ENCODE assay signal across 8 cellular contexts in genomic region chr1:210373878-210374599, GRCh38. TPM values are rescaled to one million over a fixed set of nuclear protein-coding genes. Genes with fewer than 3 reads are reported as not detected.
DNase-seq lines count a peak whose midpoint lies in the region; ATAC-seq, FAIRE-seq and TF ChIP-seq lines count a peak whose summit lies in the region.

No MANE protein-coding gene starts in this region.

- peak; percentile 76 for TF ChIP-seq CTCF in DND-41 (IDR thresholded peaks at IDR 0.05; ENCODE audit: borderline replicate concordance, extremely low read depth, low read length, poor library complexity, severe bottlenecking)

- no peak overlapping the region for H3K9ac ChIP-seq in DND-41 (ENCODE audit: low read depth, low read length)

- peak; percentile 60 for DNase-seq in DND-41
- DNase-seq in RCC 7860 (ENCODE audit: low spot score) = peak; percentile 100
- no peak for DNase-seq in Right ventricle myocardium superior
- DNase-seq in NCI-H1092 (lab: John Stamatoyannopoulos, UW) = no peak

- intact Hi-C loops in Right ventricle myocardium superior (cut with DNase I) = no loop called here

- peaks cover 22% of the 10 kb centered on the region for H3K4me1 Mint-ChIP-seq in activated T-helper 17 cell treated with anti-CD3 and anti-CD28 coated beads, Interleukin-2, amount 50 U/mL, for 72 hours

- no peaks in the 10 kb centered on the region for H3K9me3 ChIP-seq in DND-41 (ENCODE audit: insufficient read depth, low read length, severe bottlenecking)

- no peaks in the 10 kb centered on the region for H3K27me3 Mint-ChIP-seq in activated T-helper 17 cell treated with anti-CD3 and anti-CD28 coated beads, Interleukin-2, amount 50 U/mL, for 72 hours

- no peaks in the 10 kb centered on the region for H3K36me3 Mint-ChIP-seq in activated T-helper 17 cell treated with anti-CD3 and anti-CD28 coated beads, Interleukin-2, amount 50 U/mL, for 72 hours (ENCODE audit: low read depth)

- peak overlapping the region; percentile 91 for H3K27ac Mint-ChIP-seq in activated T-helper 17 cell treated with anti-CD3 and anti-CD28 coated beads, Interleukin-2, amount 50 U/mL, for 72 hours

- H3K4me3 ChIP-seq in DND-41 (ENCODE audit: low read depth in 1 of 2, low read length in 2 of 2) (no peak overlapping the region), skin epidermis (no peak overlapping the region)

- ATAC-seq in DND-41 (ENCODE audit: insufficient read depth, low read depth) (peak; percentile 84), GM19455 (IDR thresholded peaks at IDR 0.05; ENCODE audit: unreplicated experiment) (peak; percentile 81), HG03558 (IDR thresholded peaks at IDR 0.05; ENCODE audit: extremely low read depth, unreplicated experiment) (peak; percentile 75), Right ventricle myocardium superior (ENCODE audit: poor library complexity) (peak; percentile 31)
- peak; percentile 89 for ATAC-seq in activated T-helper 17 cell treated with anti-CD3 and anti-CD28 coated beads, Interleukin-2, amount 50 U/mL, for 72 hours (replicated peaks)

- H3K9me3 Mint-ChIP-seq in activated T-helper 17 cell treated with anti-CD3 and anti-CD28 coated beads, Interleukin-2, amount 50 U/mL, for 72 hours = no peaks in the 10 kb centered on the region

- H3K4me2 ChIP-seq in DND-41 (ENCODE audit: insufficient read depth, low read length) = no peak overlapping the region

- no peaks in the 10 kb centered on the region for H3K36me3 ChIP-seq in DND-41 (ENCODE audit: insufficient read depth, low read length)

- H3K27ac ChIP-seq in DND-41 (ENCODE audit: low read length) (no peak overlapping the region), skin epidermis (peak overlapping the region in 13 of 21 experiments; percentile 5 to 80 (median 52))

- peak overlapping the region; percentile 56 for H3K4me3 Mint-ChIP-seq in activated T-helper 17 cell treated with anti-CD3 and anti-CD28 coated beads, Interleukin-2, amount 50 U/mL, for 72 hours

- no peaks in the 10 kb centered on the region for H3K79me2 ChIP-seq in DND-41 (ENCODE audit: insufficient read depth, low read length)

- H3K4me1 ChIP-seq in DND-41 (ENCODE audit: insufficient read depth, low read length) = no peaks in the 10 kb centered on the region

- FAIRE-seq in RCC 7860 (lab: Jason Lieb, UNC) = peak; percentile 96

- no peak overlapping the region for H2AFZ ChIP-seq in DND-41 (ENCODE audit: low read depth, low read length)

- no peaks in the 10 kb centered on the region for H3K27me3 ChIP-seq in DND-41 (ENCODE audit: insufficient read depth, low read length, poor library complexity)

- no peaks in the 10 kb centered on the region for H4K20me1 ChIP-seq in DND-41 (ENCODE audit: insufficient read depth, low read length)

RNA-seq across cellular contexts. Expression of gene HHAT, which starts 45.3 kb away (rescaled TPM):
- total RNA-seq in activated T-helper 17 cell treated with anti-CD3 and anti-CD28 coated beads, Interleukin-2, amount 50 U/mL, for 72 hours = 1 to 10 TPM in 1 of 2 donors, under 1 TPM in 1; 0.58 to 1.3 TPM
- 1.5 TPM for total RNA-seq in Right ventricle myocardium superior

Comparison
In these comparisons a context has a peak if more than half of its experiments do, and no peak if none do; other contexts are left out.
1. ATAC-seq: peak in every context shown above with its lines; median percentile 89 in activated T-helper 17 cell treated with anti-CD3 and anti-CD28 coated beads, Interleukin-2, amount 50 U/mL, for 72 hours; 84 in DND-41; 81 in GM19455; 75 in HG03558; 31 in Right ventricle myocardium superior.
2. DNase-seq: peak in DND-41 (single experiment) and RCC 7860 (single experiment); none in Right ventricle myocardium superior (single experiment) and NCI-H1092 (single experiment).